ENCODE assay signal across 12 cellular contexts in genomic region chr2:98663521-98664090, GRCh38. TPM values are rescaled to one million over a fixed set of nuclear protein-coding genes. Genes with fewer than 3 reads are reported as not detected.
A peak's percentile ranks its signal among the peaks of the same experiment; 100 is the strongest.
DNase-seq lines count a peak whose midpoint lies in the region; ATAC-seq lines count a peak whose summit lies in the region.
"Had no signal": no experiment of that assay in that cellular context is flagged by ENCODE, and none has a peak within 500 bp of the region (broad histone marks: within the 10 kb centered on the region; RNA-seq: fewer than 3 reads in every experiment).

No MANE protein-coding gene starts in this region.

- peak in 5 of 6 experiments; percentile 11 to 74 (median 61) for DNase-seq in stimulated activated naive CD4-positive, alpha-beta T cell (lab: John Stamatoyannopoulos, UW)
- no peak for DNase-seq in stimulated activated naive CD4-positive, alpha-beta T cell treated with Interleukin-2 at 50 U/mL for 16 hours (lab: John Stamatoyannopoulos, UW)
- DNase-seq in activated T-cell treated with anti-CD3 and anti-CD28 coated beads, Interleukin-2, amount 50 U/mL, for 72 hours = peak in 1 of 2 donors; percentile 39
- no peak for DNase-seq in memory B cell (ENCODE audit: low spot score in 2 of 2)
- DNase-seq in kidney glomerular epithelial cell (lab: John Stamatoyannopoulos, UW) = no peak
- DNase-seq in AG20443 (ENCODE audit: low spot score) = no peak
- no peak for DNase-seq in NCI-H146 treated with DMSO at 0.1 percent for 48 hours (lab: John Stamatoyannopoulos, UW; ENCODE audit: unreplicated experiment)
- DNase-seq: HFFc6, mesenchymal stem cell, NCI-H2171, testis had no signal

- H3K9me3 Mint-ChIP-seq in activated T-cell treated with anti-CD3 and anti-CD28 coated beads, Interleukin-2, amount 50 U/mL, for 72 hours = peaks cover 23 to 25% of the 10 kb centered on the region in 2 donors
- peaks cover 11% of the 10 kb centered on the region for H3K9me3 Mint-ChIP-seq in memory B cell

- peak; percentile 69 to 70 for ATAC-seq in activated T-cell treated with anti-CD3 and anti-CD28 coated beads, Interleukin-2, amount 50 U/mL, for 72 hours (replicated peaks in 1 of 2)
- no peak for ATAC-seq in memory B cell (ENCODE audit: low read depth)
- no peak for ATAC-seq in HG03442 (IDR thresholded peaks at IDR 0.05; ENCODE audit: unreplicated experiment)

- peak overlapping the region; percentile 75 to 91 for H3K4me3 Mint-ChIP-seq in activated T-cell treated with anti-CD3 and anti-CD28 coated beads, Interleukin-2, amount 50 U/mL, for 72 hours
- H3K4me3 Mint-ChIP-seq in memory B cell = no peak overlapping the region
- H3K4me3 Mint-ChIP-seq: HFFc6 had no signal

- H3K4me1 Mint-ChIP-seq in activated T-cell treated with anti-CD3 and anti-CD28 coated beads, Interleukin-2, amount 50 U/mL, for 72 hours (ENCODE audit: low read depth) = peaks cover 80% of the 10 kb centered on the region
- H3K4me1 Mint-ChIP-seq in memory B cell = peaks cover 19% of the 10 kb centered on the region

- H3K27me3 Mint-ChIP-seq in activated T-cell treated with anti-CD3 and anti-CD28 coated beads, Interleukin-2, amount 50 U/mL, for 72 hours (ENCODE audit: low read depth) = no peaks in the 10 kb centered on the region
- no peaks in the 10 kb centered on the region for H3K27me3 Mint-ChIP-seq in memory B cell

- H3K36me3 Mint-ChIP-seq in activated T-cell treated with anti-CD3 and anti-CD28 coated beads, Interleukin-2, amount 50 U/mL, for 72 hours (ENCODE audit: insufficient read depth in 2 of 2) = peaks cover 41 to 61% of the 10 kb centered on the region in 2 donors
- peaks cover 34% of the 10 kb centered on the region for H3K36me3 Mint-ChIP-seq in memory B cell

- H3K27ac Mint-ChIP-seq in activated T-cell treated with anti-CD3 and anti-CD28 coated beads, Interleukin-2, amount 50 U/mL, for 72 hours = peak overlapping the region; percentile 98
- peak overlapping the region; percentile 17 for H3K27ac Mint-ChIP-seq in memory B cell
- H3K27ac Mint-ChIP-seq: HFFc6 had no signal

RNA-seq across cellular contexts. Expression of gene UNC50, which starts 55.2 kb away (rescaled TPM):
- total RNA-seq in activated T-cell treated with anti-CD3 and anti-CD28 coated beads, Interleukin-2, amount 50 U/mL, for 72 hours = 10 to 100 TPM; 35.2 to 40.6 TPM

RNA-seq across cellular contexts. Expression of gene COA5, which starts 55.3 kb away (rescaled TPM):
- 10 to 100 TPM; 29.4 to 32.2 TPM for total RNA-seq in activated T-cell treated with anti-CD3 and anti-CD28 coated beads, Interleukin-2, amount 50 U/mL, for 72 hours

Comparison
In these comparisons a context has a peak if more than half of its experiments do, and no peak if none do; other contexts are left out.
1. DNase-seq: peak in stimulated activated naive CD4-positive, alpha-beta T cell (5 of 6); none in stimulated activated naive CD4-positive, alpha-beta T cell treated with Interleukin-2 at 50 U/mL for 16 hours (single experiment), memory B cell (0 of 2), kidney glomerular epithelial cell (single experiment), AG20443 (single experiment) and NCI-H146 treated with DMSO at 0.1 percent for 48 hours (single experiment).
2. ATAC-seq: peak in activated T-cell treated with anti-CD3 and anti-CD28 coated beads, Interleukin-2, amount 50 U/mL, for 72 hours (2 of 2); none in memory B cell (single experiment) and HG03442 (single experiment).